Comparison of ENCODE assay signal across 16 cellular contexts in genomic region chr13:80419416-80419815, GRCh38.
DNase-seq lines count a peak whose midpoint lies in the region; ATAC-seq and TF ChIP-seq lines count a peak whose summit lies in the region.
"Had no signal": no experiment of that assay in that cellular context is flagged by ENCODE, and none has a peak within 500 bp of the region (broad histone marks: within the 10 kb centered on the region; RNA-seq: fewer than 3 reads in every experiment).

No MANE protein-coding gene starts in this region.

- no peaks in the 10 kb centered on the region for H3K9me3 ChIP-seq in DND-41 (ENCODE audit: insufficient read depth, low read length, severe bottlenecking)
- no peaks in the 10 kb centered on the region for H3K9me3 ChIP-seq in thymus (ENCODE audit: control insufficient read depth)

- H3K9me3 Mint-ChIP-seq in activated CD8-positive, alpha-beta memory T cell treated with anti-CD3 and anti-CD28 coated beads, Interleukin-2, amount 10 ng/mL, durations not matched to agents 7 days and 5 days (ENCODE audit: low read depth) = peaks cover 6% of the 10 kb centered on the region

- H2AFZ ChIP-seq in DND-41 (ENCODE audit: low read depth, low read length) = no peak overlapping the region
- H2AFZ ChIP-seq: GM23338 had no signal

- no peaks in the 10 kb centered on the region for H3K36me3 Mint-ChIP-seq in activated CD8-positive, alpha-beta memory T cell treated with anti-CD3 and anti-CD28 coated beads, Interleukin-2, amount 10 ng/mL, durations not matched to agents 7 days and 5 days
- H3K36me3 Mint-ChIP-seq: CD4-positive, alpha-beta memory T cell had no signal

- H3K27me3 Mint-ChIP-seq in activated CD8-positive, alpha-beta memory T cell treated with anti-CD3 and anti-CD28 coated beads, Interleukin-2, amount 10 ng/mL, durations not matched to agents 7 days and 5 days = peaks cover 2% of the 10 kb centered on the region
- H3K27me3 Mint-ChIP-seq: CD4-positive, alpha-beta memory T cell had no signal

- 16% methylated on average over 2 of the region's 2 CpGs for WGBS in thymus

- no peak overlapping the region for H3K27ac ChIP-seq in DND-41 (ENCODE audit: low read length)
- H3K27ac ChIP-seq in thymus (ENCODE audit: low read depth) = peak overlapping the region; percentile 68
- no peak overlapping the region for H3K27ac ChIP-seq in coronary artery

- H3K4me2 ChIP-seq in DND-41 (ENCODE audit: insufficient read depth, low read length) = no peak overlapping the region
- H3K4me2 ChIP-seq: GM23338 had no signal

- H3K4me1 ChIP-seq in DND-41 (ENCODE audit: insufficient read depth, low read length) = peaks cover 6% of the 10 kb centered on the region; the same call in 1 of the 2 replicates
- peaks cover 6% of the 10 kb centered on the region for H3K4me1 ChIP-seq in thymus (ENCODE audit: control insufficient read depth, insufficient read depth, low read length)

- no peak overlapping the region for H3K4me3 ChIP-seq in DND-41 (ENCODE audit: low read depth in 1 of 2, low read length in 2 of 2)
- H3K4me3 ChIP-seq in Jurkat, Clone E6-1 (ENCODE audit: low read length) = no peak overlapping the region
- no peak overlapping the region for H3K4me3 ChIP-seq in thymus (ENCODE audit: low read length)
- H3K4me3 ChIP-seq in coronary artery = no peak overlapping the region
- H3K4me3 ChIP-seq: GM23338 had no signal

- ATAC-seq in DND-41 (ENCODE audit: insufficient read depth, low read depth) = peak; percentile 68
- ATAC-seq in activated CD8-positive, alpha-beta memory T cell treated with anti-CD3 and anti-CD28 coated beads, Interleukin-2, amount 10 ng/mL, durations not matched to agents 7 days and 5 days = no peak
- ATAC-seq: GM23338, HCT116 had no signal

- no peak overlapping the region for H3K9ac ChIP-seq in DND-41 (ENCODE audit: low read depth, low read length)

- no peaks in the 10 kb centered on the region for H3K79me2 ChIP-seq in DND-41 (ENCODE audit: insufficient read depth, low read length)

- H3K27me3 ChIP-seq in DND-41 (ENCODE audit: insufficient read depth, low read length, poor library complexity) (peaks cover 3% of the 10 kb centered on the region), thymus (ENCODE audit: control insufficient read depth, insufficient read depth) (no peaks in the 10 kb centered on the region)

- H4K20me1 ChIP-seq in DND-41 (ENCODE audit: insufficient read depth, low read length) = no peaks in the 10 kb centered on the region

- DNase-seq in DND-41 (no peak), SW480 (ENCODE audit: low spot score) (peak; percentile 8), coronary artery (ENCODE audit: low spot score) (no peak)
- DNase-seq in Jurkat, Clone E6-1 (ENCODE audit: low read depth, low spot score) = peak; percentile 81
- no peak for DNase-seq in activated CD8-positive, alpha-beta memory T cell treated with anti-CD3 and anti-CD28 coated beads, Interleukin-2, amount 10 ng/mL, durations not matched to agents 7 days and 5 days
- DNase-seq: C1 segment of cervical spinal cord; Calu3; CD4-positive, alpha-beta memory T cell; COR-L47; DMS153; EL; GDM1; H9 had no signal

- TF ChIP-seq CTCF in DND-41 (IDR thresholded peaks at IDR 0.05; ENCODE audit: borderline replicate concordance, extremely low read depth, low read length, poor library complexity, severe bottlenecking) (no peak), coronary artery (IDR thresholded peaks at IDR 0.05) (no peak)

- CTCF ChIA-PET in activated CD8-positive, alpha-beta memory T cell treated with anti-CD3 and anti-CD28 coated beads, Interleukin-2, amount 10 ng/mL, durations not matched to agents 7 days and 5 days (lab: Charles Lee) = no interaction called here

- H3K27ac Mint-ChIP-seq in activated CD8-positive, alpha-beta memory T cell treated with anti-CD3 and anti-CD28 coated beads, Interleukin-2, amount 10 ng/mL, durations not matched to agents 7 days and 5 days = no peak overlapping the region
- H3K27ac Mint-ChIP-seq: CD4-positive, alpha-beta memory T cell; GM23338; H9 had no signal

- H3K4me1 Mint-ChIP-seq in activated CD8-positive, alpha-beta memory T cell treated with anti-CD3 and anti-CD28 coated beads, Interleukin-2, amount 10 ng/mL, durations not matched to agents 7 days and 5 days = peaks cover 3% of the 10 kb centered on the region
- H3K4me1 Mint-ChIP-seq: GM23338 had no signal

- H3K4me3 Mint-ChIP-seq in activated CD8-positive, alpha-beta memory T cell treated with anti-CD3 and anti-CD28 coated beads, Interleukin-2, amount 10 ng/mL, durations not matched to agents 7 days and 5 days = no peak overlapping the region
- H3K4me3 Mint-ChIP-seq: CD4-positive, alpha-beta memory T cell; GM23338; H9 had no signal

- no peaks in the 10 kb centered on the region for H3K36me3 ChIP-seq in DND-41 (ENCODE audit: insufficient read depth, low read length)
- H3K36me3 ChIP-seq in thymus (ENCODE audit: control insufficient read depth, insufficient read depth) = no peaks in the 10 kb centered on the region

Comparison
In these comparisons a context has a peak if more than half of its experiments do, and no peak if none do; other contexts are left out.
1. DNase-seq: peak in Jurkat, Clone E6-1 (single experiment) and SW480 (single experiment); none in DND-41 (single experiment), activated CD8-positive, alpha-beta memory T cell treated with anti-CD3 and anti-CD28 coated beads, Interleukin-2, amount 10 ng/mL, durations not matched to agents 7 days and 5 days (single experiment) and coronary artery (single experiment).